Comparison of ENCODE assay signal across 29 cellular contexts in the genomic region with DNA sequence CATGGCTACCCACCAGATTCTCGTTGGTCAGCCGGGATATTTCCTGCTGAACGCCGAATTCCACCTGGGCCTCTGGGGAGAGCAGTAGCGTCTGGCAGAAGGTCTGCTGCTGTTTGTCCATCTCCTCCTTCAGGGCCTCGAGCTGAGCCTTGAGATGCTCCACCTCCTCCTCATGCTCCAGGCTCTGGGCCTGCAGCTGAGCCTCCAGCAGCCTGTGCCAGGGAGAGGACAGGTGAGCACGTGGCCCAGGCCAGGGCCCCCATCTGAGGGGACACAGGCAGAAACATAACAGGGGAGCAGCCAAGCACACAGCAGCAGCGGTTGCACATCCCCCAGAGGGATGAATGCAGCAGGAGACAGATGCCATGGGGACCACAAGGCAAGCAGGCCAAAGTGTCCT.
"Had no signal": no experiment of that assay in that cellular context is flagged by ENCODE, and none has a peak within 500 bp of the region (broad histone marks: within the 10 kb centered on the region; RNA-seq: fewer than 3 reads in every experiment).

No MANE protein-coding gene starts in this region.

- H3K4me1 Mint-ChIP-seq: nephron; neural crest cell; stimulated activated naive B cell treated with anti-CD40 and anti-IgM and Interleukin-4, amounts not matched to agents 10 μg/mL and 1 μg/mL and 100 μg/mL, for 72 hours had no signal

- H3K4me1 ChIP-seq: tibial artery, uterus had no signal

- H3K27ac ChIP-seq: heart left ventricle, left lung, lower lobe of right lung, neutrophil, ovary, skin epidermis, stomach, thoracic aorta, tibial artery, upper lobe of right lung, uterus had no signal

- H3K4me3 Mint-ChIP-seq: naive thymus-derived CD8-positive, alpha-beta T cell; nephron; neural crest cell; stimulated activated naive B cell treated with anti-CD40 and anti-IgM and Interleukin-4, amounts not matched to agents 10 μg/mL and 1 μg/mL and 100 μg/mL, for 72 hours had no signal

- ATAC-seq: heart left ventricle; left colon; left lung; lower lobe of right lung; naive thymus-derived CD8-positive, alpha-beta T cell; right cardiac atrium; sciatic nerve; stimulated activated naive B cell treated with anti-CD40 and anti-IgM and Interleukin-4, amounts not matched to agents 10 μg/mL and 1 μg/mL and 100 μg/mL, for 72 hours; stimulated activated naive CD8-positive, alpha-beta T cell treated with anti-CD3 and anti-CD28 coated beads, Interleukin-15, Interleukin-2, amounts not matched to agents 100 U/mL and 50 U/mL, for 24 hours; upper lobe of right lung had no signal

- H3K9me3 ChIP-seq: heart left ventricle, left lung, lower lobe of right lung, neutrophil, ovary, stomach, thoracic aorta, tibial artery, upper lobe of right lung, uterus had no signal

- H3K9me3 Mint-ChIP-seq: naive thymus-derived CD8-positive, alpha-beta T cell; nephron; neural crest cell; stimulated activated naive B cell treated with anti-CD40 and anti-IgM and Interleukin-4, amounts not matched to agents 10 μg/mL and 1 μg/mL and 100 μg/mL, for 72 hours had no signal

- H3K27ac Mint-ChIP-seq: naive thymus-derived CD8-positive, alpha-beta T cell; nephron; progenitor cell of endocrine pancreas; stimulated activated naive B cell treated with anti-CD40 and anti-IgM and Interleukin-4, amounts not matched to agents 10 μg/mL and 1 μg/mL and 100 μg/mL, for 72 hours had no signal

- H3K27me3 Mint-ChIP-seq: progenitor cell of endocrine pancreas had no signal

- H3K36me3 ChIP-seq: heart left ventricle, left lung, lower lobe of right lung, neutrophil, ovary, stomach, thoracic aorta, upper lobe of right lung, uterus had no signal

- H3K4me3 ChIP-seq: heart left ventricle, left lung, lower lobe of right lung, ovary, skin epidermis, stomach, thoracic aorta, tibial artery, upper lobe of right lung, uterus had no signal

- H3K27me3 ChIP-seq: left lung, ovary, upper lobe of right lung, uterus had no signal

- DNase-seq: heart left ventricle; kidney; left colon; left lung; lower lobe of right lung; mammary epithelial cell; mesenchymal stem cell; naive thymus-derived CD8-positive, alpha-beta T cell; occipital lobe; ovary; right cardiac atrium; stimulated activated CD4-positive, alpha-beta T cell treated with anti-CD3 and anti-CD28 coated beads, Interleukin-12 subunit alpha, Interleukin-12 subunit beta, amount 100 ng/mL, for 4 hours; stimulated activated CD4-positive, alpha-beta T cell treated with anti-CD3 and anti-CD28 coated beads, Interleukin-15, amount 100 ng/mL, for 24 hours; stimulated activated CD4-positive, alpha-beta T cell treated with anti-CD3 and anti-CD28 coated beads, Interleukin-2, amount 100 ng/mL, for 24 hours; stimulated activated CD4-positive, alpha-beta T cell treated with anti-CD3 and anti-CD28 coated beads, Interleukin-4, amount 100 ng/mL, for 1 hour; stimulated activated naive B cell treated with anti-CD40 and anti-IgM and Interleukin-4, amounts not matched to agents 10 μg/mL and 1 μg/mL and 100 μg/mL, for 72 hours; stimulated activated naive CD8-positive, alpha-beta T cell treated with anti-CD3 and anti-CD28 coated beads, Interleukin-15, Interleukin-2, amounts not matched to agents 100 U/mL and 50 U/mL, for 24 hours; stomach; tibial artery; trophoblast cell; upper lobe of right lung; uterus had no signal

- H3K36me3 Mint-ChIP-seq: naive thymus-derived CD8-positive, alpha-beta T cell; stimulated activated naive B cell treated with anti-CD40 and anti-IgM and Interleukin-4, amounts not matched to agents 10 μg/mL and 1 μg/mL and 100 μg/mL, for 72 hours had no signal
